9 cellular contexts compared by ENCODE assay signal in the genomic region with DNA sequence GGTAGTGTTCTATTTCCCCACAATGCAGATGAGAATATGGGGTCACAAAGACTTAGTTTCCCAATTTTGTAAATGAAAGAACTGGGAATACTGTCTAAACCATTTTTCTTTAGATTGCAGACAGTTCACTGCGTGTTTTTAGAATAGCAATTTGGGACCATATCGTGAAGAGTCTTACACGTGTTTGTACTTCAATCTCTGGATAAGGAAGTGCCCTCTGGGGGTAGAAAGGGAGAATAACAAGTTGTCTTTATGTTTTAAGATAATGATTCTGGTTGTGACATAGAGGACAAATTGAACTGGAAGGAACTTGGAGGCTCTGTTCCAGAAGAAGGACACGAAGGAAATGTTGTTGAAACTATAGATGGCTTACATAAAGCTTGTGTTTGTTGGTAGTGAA.
DNase-seq lines count a peak whose midpoint lies in the region; ATAC-seq and TF ChIP-seq lines count a peak whose summit lies in the region.
"Had no signal": no experiment of that assay in that cellular context is flagged by ENCODE, and none has a peak within 500 bp of the region (broad histone marks: within the 10 kb centered on the region; RNA-seq: fewer than 3 reads in every experiment).

No MANE protein-coding gene starts in this region.

- no peak overlapping the region for H3K9ac ChIP-seq in fibroblast of lung (ENCODE audit: insufficient read depth, low read length)

- WGBS in heart right ventricle, 2 donors, result 8 to 9% methylated on average over 4 of the region's 4 CpGs

- H3K4me2 ChIP-seq in fibroblast of lung (ENCODE audit: extremely low read depth, insufficient read depth, low read length), result no peak overlapping the region

- DNase-seq in heart right ventricle (no peak), left cardiac atrium (no peak), NCI-H748 treated with DMSO at 0.1 percent for 48 hours (lab: John Stamatoyannopoulos, UW) (peak; percentile 72), fibroblast of lung (ENCODE audit: low read depth in 2 of 2) (peak; percentile 12 to 58), activated T-cell treated with anti-CD3 and anti-CD28 coated beads for 4 hours (no peak), mesenteric fat pad (ENCODE audit: low spot score) (no peak), middle frontal gyrus (ENCODE audit: extremely low spot score, low spot score) (no peak)

- no peak overlapping the region for H3K4me3 ChIP-seq in heart right ventricle
- H3K4me3 ChIP-seq in fibroblast of lung (replicated peaks in 1 of 4; ENCODE audit: control extremely low read depth in 1 of 4, insufficient read depth in 1 of 4, low read depth in 3 of 4, low read length in 4 of 4), result no peak overlapping the region
- H3K4me3 ChIP-seq: SJSA1 had no signal

- no peaks in the 10 kb centered on the region for H4K20me1 ChIP-seq in fibroblast of lung (ENCODE audit: control insufficient read depth, extremely low read depth, insufficient read depth, low read length)

- H3K27me3 ChIP-seq in heart right ventricle, result no peaks in the 10 kb centered on the region
- H3K27me3 ChIP-seq in fibroblast of lung (ENCODE audit: control insufficient read depth, insufficient read depth, low read length), result no peaks in the 10 kb centered on the region
- H3K27me3 ChIP-seq: SJSA1 had no signal

- no peak overlapping the region for H2AFZ ChIP-seq in fibroblast of lung (ENCODE audit: low read length)

- H3K36me3 ChIP-seq in heart right ventricle (no peaks in the 10 kb centered on the region), fibroblast of lung (ENCODE audit: control insufficient read depth, insufficient read depth, low read length) (no peaks in the 10 kb centered on the region)
- H3K36me3 ChIP-seq: SJSA1 had no signal

- ATAC-seq in heart right ventricle (no peak), left cardiac atrium (no peak), HG03280 (IDR thresholded peaks at IDR 0.05; ENCODE audit: unreplicated experiment) (no peak)

- TF ChIP-seq CTCF in heart right ventricle (IDR thresholded peaks at IDR 0.05) (peak in 5 of 9 donors; percentile 10 to 31 (median 25)), fibroblast of lung (conservative IDR thresholded peaks at IDR 0.05 in 1 of 2, IDR thresholded peaks at IDR 0.05 in 1 of 2; ENCODE audit: low read depth in 1 of 2, low read length in 2 of 2) (peak in 1 of 2 donors; percentile 54)

- H3K4me1 ChIP-seq in heart right ventricle (no peaks in the 10 kb centered on the region), fibroblast of lung (ENCODE audit: control insufficient read depth, extremely low read depth, insufficient read depth, low read length) (no peaks in the 10 kb centered on the region)
- H3K4me1 ChIP-seq: SJSA1 had no signal

- no peaks in the 10 kb centered on the region for H3K79me2 ChIP-seq in fibroblast of lung (ENCODE audit: control insufficient read depth, insufficient read depth, low read length)

- H3K27ac ChIP-seq in heart right ventricle, result no peak overlapping the region
- H3K27ac ChIP-seq in fibroblast of lung (ENCODE audit: insufficient read depth, low read length), result no peak overlapping the region
- H3K27ac ChIP-seq: SJSA1 had no signal

- H3K9me3 ChIP-seq in heart right ventricle, result no peaks in the 10 kb centered on the region
- H3K9me3 ChIP-seq in fibroblast of lung (ENCODE audit: control insufficient read depth, insufficient read depth, low read depth, low read length), result no peaks in the 10 kb centered on the region

- intact Hi-C loops in heart right ventricle (cut with DNase I) (no loop called here), left cardiac atrium (cut with DNase I) (no loop called here)

Comparison
In these comparisons a context has a peak if more than half of its experiments do, and no peak if none do; other contexts are left out.
1. DNase-seq: peak in NCI-H748 treated with DMSO at 0.1 percent for 48 hours (single experiment) and fibroblast of lung (2 of 2); none in heart right ventricle (0 of 2), left cardiac atrium (single experiment), activated T-cell treated with anti-CD3 and anti-CD28 coated beads for 4 hours (single experiment), mesenteric fat pad (single experiment) and middle frontal gyrus (single experiment).